In the genomic region with DNA sequence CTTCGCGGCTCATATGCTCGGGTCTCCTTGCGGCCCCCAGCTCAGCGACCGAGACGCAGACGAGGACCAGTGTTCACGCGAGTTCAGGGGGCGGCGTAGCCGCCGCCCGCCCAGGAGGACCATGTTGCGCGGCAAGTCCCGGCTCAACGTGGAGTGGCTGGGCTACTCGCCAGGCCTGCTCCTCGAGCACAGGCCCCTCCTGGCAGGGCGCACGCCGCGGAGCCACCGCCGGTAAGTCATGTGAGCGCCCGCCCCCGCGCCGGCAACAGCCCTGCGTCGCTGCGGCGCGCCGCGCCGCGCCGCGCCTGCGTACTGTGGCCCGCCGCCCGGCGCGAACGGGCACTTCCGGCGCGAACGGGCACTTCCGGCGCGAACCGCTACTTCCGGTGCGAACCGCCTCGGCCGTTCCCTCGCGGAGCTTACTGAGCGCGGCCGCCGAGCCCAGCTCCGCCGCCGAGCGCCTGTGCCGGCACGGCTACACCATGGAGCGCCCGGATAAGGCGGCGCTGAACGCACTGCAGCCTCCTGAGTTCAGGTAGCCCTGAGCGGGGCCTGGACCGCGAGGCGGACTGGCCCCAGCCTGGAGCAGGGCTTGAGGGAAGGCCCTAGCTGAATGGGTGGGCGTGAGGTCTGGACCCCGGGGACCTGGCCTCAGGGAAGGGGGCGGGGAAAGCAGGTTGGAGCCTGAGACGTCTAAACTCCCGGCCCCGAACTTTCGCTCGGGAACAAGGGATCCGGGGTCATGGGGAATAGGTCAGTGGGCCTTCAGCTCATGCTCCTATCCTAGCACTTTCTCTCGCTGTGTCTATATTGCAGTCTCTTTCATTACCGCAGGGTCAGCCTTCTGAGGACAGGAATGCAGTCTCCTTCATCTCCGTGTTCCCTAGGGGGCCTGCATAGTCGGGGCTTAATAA, we compare ENCODE assay signal across 8 cellular contexts. TPM values are rescaled to one million over a fixed set of nuclear protein-coding genes. Genes with fewer than 3 reads are reported as not detected.
DNase-seq lines count a peak whose midpoint lies in the region; ATAC-seq, FAIRE-seq and TF ChIP-seq lines count a peak whose summit lies in the region.

A gene with protein sequence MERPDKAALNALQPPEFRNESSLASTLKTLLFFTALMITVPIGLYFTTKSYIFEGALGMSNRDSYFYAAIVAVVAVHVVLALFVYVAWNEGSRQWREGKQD (plus strand): TSS at position 380 of the 914 bp plus-strand sequence. CDS start 103 bp downstream, at position 483.

- TF ChIP-seq CTCF in D721Med (IDR thresholded peaks at IDR 0.05; ENCODE audit: insufficient read depth, missing control alignments), result no peak
- no peak for TF ChIP-seq CTCF in OCI-LY3 (IDR thresholded peaks at IDR 0.05; ENCODE audit: low read depth, low read length)
- TF ChIP-seq CTCF in epithelial cell of proximal tubule (conservative IDR thresholded peaks at IDR 0.05; ENCODE audit: low read depth, low read length), result no peak

- H3K4me1 ChIP-seq in HUES48 (ENCODE audit: control insufficient read depth, insufficient read depth, low read length) (no peaks in the 10 kb centered on the region), OCI-LY3 (ENCODE audit: low read length) (peaks cover 33% of the 10 kb centered on the region), mucosa of stomach (ENCODE audit: control insufficient read depth, insufficient read depth, low read length) (no peaks in the 10 kb centered on the region)

- H3K36me3 ChIP-seq in HUES48 (ENCODE audit: control insufficient read depth, insufficient read depth, low read length), result no peaks in the 10 kb centered on the region
- H3K36me3 ChIP-seq in OCI-LY3 (replicated peaks; ENCODE audit: low read depth, low read length), result peaks cover 8% of the 10 kb centered on the region
- no peaks in the 10 kb centered on the region for H3K36me3 ChIP-seq in mucosa of stomach (ENCODE audit: control insufficient read depth, insufficient read depth, low read length)

- FAIRE-seq in D721Med (lab: Jason Lieb, UNC), result no peak

- ATAC-seq in GM21423 (IDR thresholded peaks at IDR 0.05; ENCODE audit: unreplicated experiment), result peak; percentile 82

- H3K79me2 ChIP-seq in OCI-LY3 (ENCODE audit: low read length), result peaks cover 59% of the 10 kb centered on the region

- peak within 1 kb of the TSS; percentile 85 for H2AFZ ChIP-seq in OCI-LY3 (ENCODE audit: low read depth, low read length)

- H3K9me3 ChIP-seq in HUES48 (ENCODE audit: control insufficient read depth, insufficient read depth, low read length) (peaks cover 4% of the 10 kb centered on the region; the same call in 1 of the 2 replicates), OCI-LY3 (ENCODE audit: insufficient read depth, low read length) (no peaks in the 10 kb centered on the region), mucosa of stomach (ENCODE audit: control insufficient read depth, low read length) (no peaks in the 10 kb centered on the region)

- H3K27ac ChIP-seq in HUES48 (ENCODE audit: low read depth, low read length) (peak within 1 kb of the TSS; percentile 93), OCI-LY3 (ENCODE audit: low read length) (peak within 1 kb of the TSS; percentile 88)

- H3K4me2 ChIP-seq in OCI-LY3 (ENCODE audit: low read length), result peak within 1 kb of the TSS; percentile 87

- H3K9ac ChIP-seq in HUES48 (ENCODE audit: low read depth, low read length) (peak within 1 kb of the TSS; percentile 91), OCI-LY3 (ENCODE audit: low read length) (peak within 1 kb of the TSS; percentile 96), mucosa of stomach (ENCODE audit: low read length) (peak within 1 kb of the TSS; percentile 78)

- H4K20me1 ChIP-seq in OCI-LY3 (ENCODE audit: insufficient read depth, low read length), result peaks cover 36% of the 10 kb centered on the region

- no peaks in the 10 kb centered on the region for H3K27me3 ChIP-seq in HUES48 (ENCODE audit: control insufficient read depth, insufficient read depth, low read length)
- no peaks in the 10 kb centered on the region for H3K27me3 ChIP-seq in OCI-LY3 (ENCODE audit: low read depth, low read length)
- no peaks in the 10 kb centered on the region for H3K27me3 ChIP-seq in mucosa of stomach (ENCODE audit: control insufficient read depth, insufficient read depth, low read length)

- DNase-seq in D721Med (ENCODE audit: insufficient read length, low spot score) (peak; percentile 22), activated T-cell treated with anti-CD3 and anti-CD28 coated beads for 4 hours (peak; percentile 63), epithelial cell of proximal tubule (ENCODE audit: low read depth) (peak; percentile 6)
- peak; percentile 84 for DNase-seq in stimulated activated CD8-positive, alpha-beta memory T cell treated with anti-CD3 and anti-CD28 coated beads, Interleukin-4, amount 100 ng/mL, for 48 hours

- H3K4me3 ChIP-seq in HUES48 (ENCODE audit: low read depth, low read length) (peak within 1 kb of the TSS; percentile 89), OCI-LY3 (ENCODE audit: low read length) (peak within 1 kb of the TSS; percentile 100), epithelial cell of proximal tubule (ENCODE audit: low read depth, low read length) (peak within 1 kb of the TSS; percentile 80), mucosa of stomach (ENCODE audit: low read length) (peak within 1 kb of the TSS; percentile 71)

RNA-seq across cellular contexts. Expression of the gene that starts here (rescaled TPM):
- total RNA-seq in epithelial cell of proximal tubule, result 27.0 and 43.6 TPM in 2 replicates

Comparison
In these comparisons a context has a peak if more than half of its experiments do, and no peak if none do; other contexts are left out.
1. Peak in every context shown above with its lines: DNase-seq, ATAC-seq, H3K4me3 ChIP-seq and H3K27ac ChIP-seq.
2. DNase-seq: peak in every context shown above with its lines; median percentile 84 in stimulated activated CD8-positive, alpha-beta memory T cell treated with anti-CD3 and anti-CD28 coated beads, Interleukin-4, amount 100 ng/mL, for 48 hours; 63 in activated T-cell treated with anti-CD3 and anti-CD28 coated beads for 4 hours; 22 in D721Med; 6 in epithelial cell of proximal tubule.